17 cellular contexts compared by ENCODE assay signal in the genomic region with DNA sequence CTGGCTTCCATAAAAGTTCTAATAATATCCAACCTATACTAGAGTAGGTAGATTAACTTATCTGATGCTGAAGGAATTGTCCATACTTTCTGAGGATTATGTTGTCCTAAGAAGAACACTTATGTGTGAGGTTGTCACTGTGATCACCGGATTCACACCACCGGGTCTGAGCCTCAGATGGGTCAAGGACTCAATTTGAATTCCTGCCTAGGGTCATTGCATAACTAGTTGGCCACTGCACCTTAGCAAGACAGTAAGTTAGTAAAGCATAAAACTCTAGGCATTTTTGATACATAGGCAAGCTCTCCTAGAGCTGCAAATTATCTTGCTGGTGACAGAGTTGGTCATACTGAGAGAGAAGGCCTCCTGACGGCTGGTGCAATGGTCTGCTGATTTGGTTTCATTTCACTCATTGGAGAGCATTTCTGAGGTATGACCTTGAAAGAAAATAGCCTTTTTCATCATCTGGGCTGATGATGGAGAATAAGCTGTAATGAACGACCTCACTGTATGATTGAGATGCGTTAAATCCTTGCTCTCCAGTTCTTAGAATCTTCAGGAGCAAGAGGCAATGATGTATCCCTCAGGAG.
DNase-seq lines count a peak whose midpoint lies in the region; ATAC-seq and TF ChIP-seq lines count a peak whose summit lies in the region.
"Had no signal": no experiment of that assay in that cellular context is flagged by ENCODE, and none has a peak within 500 bp of the region (broad histone marks: within the 10 kb centered on the region; RNA-seq: fewer than 3 reads in every experiment).

No MANE protein-coding gene starts in this region.

- no peaks in the 10 kb centered on the region for H3K9me3 ChIP-seq in OCI-LY3 (ENCODE audit: insufficient read depth, low read length)
- H3K9me3 ChIP-seq: neutrophil, suprapubic skin had no signal

- H3K4me3 ChIP-seq in OCI-LY3 (ENCODE audit: low read length) (peak overlapping the region; percentile 38; the same call in 1 of the 2 replicates), brain microvascular endothelial cell (ENCODE audit: low read depth, low read length) (no peak overlapping the region)
- H3K4me3 ChIP-seq: BLaER1 treated with 17β-estradiol and CSF1 and Interleukin-3, amounts not matched to agents 10 nM and 100 nM; K562; smooth muscle cell; suprapubic skin had no signal

- no peak for TF ChIP-seq CTCF in OCI-LY3 (IDR thresholded peaks at IDR 0.05; ENCODE audit: low read depth, low read length)
- no peak for TF ChIP-seq CTCF in brain microvascular endothelial cell (IDR thresholded peaks at IDR 0.05; ENCODE audit: low read depth, low read length, missing control alignments)

- in situ Hi-C loops in brain microvascular endothelial cell (cut with HindIII; ENCODE audit: low pct_ligation_motif_present, low sequenced_read_pairs) = no loop called here

- peak overlapping the region; percentile 77 for H3K4me2 ChIP-seq in OCI-LY3 (ENCODE audit: low read length)
- H3K4me2 ChIP-seq: BLaER1 treated with 17β-estradiol and CSF1 and Interleukin-3, amounts not matched to agents 10 nM and 100 nM; smooth muscle cell had no signal

- ATAC-seq in GM18519 (IDR thresholded peaks at IDR 0.05; ENCODE audit: low FRiP score, unreplicated experiment) = peak; percentile 91
- ATAC-seq in GM21360 (IDR thresholded peaks at IDR 0.05; ENCODE audit: unreplicated experiment) = peak; percentile 94
- ATAC-seq in HG03039 (IDR thresholded peaks at IDR 0.05; ENCODE audit: unreplicated experiment) = peak; percentile 72
- ATAC-seq: K562, Right ventricle myocardium inferior had no signal

- no peaks in the 10 kb centered on the region for H3K27me3 ChIP-seq in OCI-LY3 (ENCODE audit: low read depth, low read length)
- no peaks in the 10 kb centered on the region for H3K27me3 ChIP-seq in brain microvascular endothelial cell (replicated peaks)
- H3K27me3 ChIP-seq: BLaER1 treated with 17β-estradiol and CSF1 and Interleukin-3, amounts not matched to agents 10 nM and 100 nM; neutrophil; suprapubic skin had no signal

- H3K9ac ChIP-seq in OCI-LY3 (ENCODE audit: low read length) = peak overlapping the region; percentile 21; the same call in 1 of the 2 replicates
- H3K9ac ChIP-seq: BLaER1 treated with 17β-estradiol and CSF1 and Interleukin-3, amounts not matched to agents 10 nM and 100 nM had no signal

- peak overlapping the region; percentile 66 for H3K27ac ChIP-seq in OCI-LY3 (ENCODE audit: low read length)
- no peak overlapping the region for H3K27ac ChIP-seq in brain microvascular endothelial cell
- H3K27ac ChIP-seq: BLaER1 treated with 17β-estradiol and CSF1 and Interleukin-3, amounts not matched to agents 10 nM and 100 nM; neutrophil; suprapubic skin had no signal

- no peaks in the 10 kb centered on the region for H3K79me2 ChIP-seq in OCI-LY3 (ENCODE audit: low read length)

- peaks cover 53% of the 10 kb centered on the region for H3K4me1 ChIP-seq in OCI-LY3 (ENCODE audit: low read length)
- H3K4me1 ChIP-seq: BLaER1 treated with 17β-estradiol and CSF1 and Interleukin-3, amounts not matched to agents 10 nM and 100 nM; suprapubic skin had no signal

- no peaks in the 10 kb centered on the region for H4K20me1 ChIP-seq in OCI-LY3 (ENCODE audit: insufficient read depth, low read length)
- H4K20me1 ChIP-seq: BLaER1 treated with 17β-estradiol and CSF1 and Interleukin-3, amounts not matched to agents 10 nM and 100 nM had no signal

- no peak overlapping the region for H2AFZ ChIP-seq in OCI-LY3 (ENCODE audit: low read depth, low read length)

- H3K36me3 ChIP-seq in OCI-LY3 (replicated peaks; ENCODE audit: low read depth, low read length) (peaks cover 3% of the 10 kb centered on the region), brain microvascular endothelial cell (replicated peaks) (no peaks in the 10 kb centered on the region)
- H3K36me3 ChIP-seq: BLaER1 treated with 17β-estradiol and CSF1 and Interleukin-3, amounts not matched to agents 10 nM and 100 nM; neutrophil; suprapubic skin had no signal

- DNase-seq in NCI-H2227 (lab: John Stamatoyannopoulos, UW; ENCODE audit: unreplicated experiment) (no peak), NCI-H146 treated with DMSO at 0.1 percent for 48 hours (lab: John Stamatoyannopoulos, UW; ENCODE audit: unreplicated experiment) (no peak), brain microvascular endothelial cell (no peak)
- DNase-seq in activated naive CD4-positive, alpha-beta T cell treated with Interleukin-2 at 50 U/mL for 16 hours = no peak
- DNase-seq: activated CD4-positive, alpha-beta memory T cell treated with anti-CD3 and anti-CD28 coated beads for 36 hours; activated effector memory CD4-positive, alpha-beta T cell treated with Interleukin-2 at 50 U/mL for 16 hours; NCI-H146 had no signal
